ENCODE assay signal across 18 cellular contexts in the genomic region with DNA sequence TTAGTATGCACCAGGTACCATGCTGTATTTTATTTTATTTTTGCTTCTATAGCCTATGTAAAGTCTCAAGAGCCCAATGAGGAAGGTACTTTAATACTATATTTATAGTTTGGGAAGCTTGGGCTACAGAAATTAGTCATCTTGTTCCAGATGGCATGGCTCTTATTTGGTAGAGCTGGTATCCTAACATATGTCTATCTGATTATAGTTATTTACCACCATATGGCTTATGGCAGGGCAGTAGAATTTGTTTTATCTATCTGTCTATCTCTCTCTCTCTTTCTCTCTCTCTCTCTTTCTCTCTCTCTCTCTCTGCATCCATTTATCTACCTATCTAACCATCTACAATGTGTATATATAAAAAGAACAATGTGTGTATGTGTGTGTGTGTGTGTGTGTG.
"Had no signal": no experiment of that assay in that cellular context is flagged by ENCODE, and none has a peak within 500 bp of the region (broad histone marks: within the 10 kb centered on the region; RNA-seq: fewer than 3 reads in every experiment).

No MANE protein-coding gene starts in this region.

- H3K9me3 ChIP-seq: pancreas, upper lobe of left lung, uterus had no signal

- DNase-seq: dermis blood vessel endothelial cell; esophagus squamous epithelium; foreskin fibroblast; glutamatergic neuron; immature natural killer cell; left lung; lower lobe of right lung; occipital lobe; pancreas; right cardiac atrium; small intestine; stimulated activated CD4-positive, alpha-beta T cell treated with anti-CD3 and anti-CD28 coated beads, Interleukin-12 subunit alpha, Interleukin-12 subunit beta, amount 100 ng/mL, for 4 hours; stimulated activated CD4-positive, alpha-beta T cell treated with anti-CD3 and anti-CD28 coated beads, Interleukin-2, amount 100 ng/mL, for 48 hours; stimulated activated naive CD8-positive, alpha-beta T cell treated with anti-CD3 and anti-CD28 coated beads, Interleukin-15, Interleukin-2, amounts not matched to agents 100 U/mL and 50 U/mL, for 24 hours; tibial artery; upper lobe of left lung; uterus had no signal

- H3K36me3 ChIP-seq: esophagus squamous epithelium, gastroesophageal sphincter, left lung, lower lobe of right lung, pancreas, tibial artery, upper lobe of left lung, uterus had no signal

- H3K4me1 ChIP-seq: esophagus squamous epithelium, gastroesophageal sphincter, left lung, lower lobe of right lung, pancreas, tibial artery, upper lobe of left lung, uterus had no signal

- H3K27me3 ChIP-seq: esophagus squamous epithelium, gastroesophageal sphincter, left lung, pancreas, tibial artery, upper lobe of left lung, uterus had no signal

- H3K27ac ChIP-seq: esophagus squamous epithelium, gastroesophageal sphincter, left lung, lower lobe of right lung, pancreas, tibial artery, upper lobe of left lung, uterus had no signal

- H3K4me3 ChIP-seq: esophagus squamous epithelium, gastroesophageal sphincter, left lung, lower lobe of right lung, pancreas, tibial artery, upper lobe of left lung, uterus had no signal

- ATAC-seq: gastroesophageal sphincter; left lung; lower lobe of right lung; pancreas; right cardiac atrium; stimulated activated naive CD8-positive, alpha-beta T cell treated with anti-CD3 and anti-CD28 coated beads, Interleukin-15, Interleukin-2, amounts not matched to agents 100 U/mL and 50 U/mL, for 24 hours had no signal
